Comparison of ENCODE assay signal across 13 cellular contexts in the genomic region with DNA sequence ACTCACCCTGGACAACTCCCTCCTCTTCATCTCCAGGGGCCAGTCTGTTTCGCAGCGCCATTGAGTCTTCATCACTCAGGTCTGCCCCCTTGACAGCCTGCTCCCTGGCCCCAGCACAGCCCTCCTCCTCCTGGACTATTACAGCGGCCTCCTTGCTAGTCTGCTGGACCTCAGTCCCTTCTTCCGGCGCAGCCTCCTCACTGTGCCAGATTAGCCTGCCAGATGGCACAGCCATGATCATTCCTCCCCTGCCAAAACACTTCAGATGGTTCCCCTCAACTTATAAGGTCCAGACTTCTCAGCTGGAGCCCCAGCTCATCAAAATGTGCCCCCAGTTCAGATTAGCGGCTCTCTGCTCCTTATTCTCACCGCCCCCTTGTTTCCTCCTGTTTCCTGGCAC. TPM values are rescaled to one million over a fixed set of nuclear protein-coding genes. Genes with fewer than 3 reads are reported as not detected.
DNase-seq lines count a peak whose midpoint lies in the region; ATAC-seq and TF ChIP-seq lines count a peak whose summit lies in the region.
"Had no signal": no experiment of that assay in that cellular context is flagged by ENCODE, and none has a peak within 500 bp of the region (broad histone marks: within the 10 kb centered on the region; RNA-seq: fewer than 3 reads in every experiment).

No MANE protein-coding gene starts in this region.

- no peak overlapping the region for H3K4me3 ChIP-seq in CD4-positive, CD25-positive, alpha-beta regulatory T cell (ENCODE audit: low read depth, low read length)
- H3K4me3 ChIP-seq in MG63, result no peak overlapping the region

- H3K4me1 ChIP-seq in CD4-positive, CD25-positive, alpha-beta regulatory T cell (ENCODE audit: control insufficient read depth, insufficient read depth, low read length, poor library complexity, severe bottlenecking), result peaks cover 6% of the 10 kb centered on the region

- H3K27me3 ChIP-seq in CD4-positive, CD25-positive, alpha-beta regulatory T cell (ENCODE audit: control insufficient read depth, insufficient read depth, low read length), result peaks cover 7% of the 10 kb centered on the region
- no peaks in the 10 kb centered on the region for H3K27me3 ChIP-seq in MG63

- H3K4me3 Mint-ChIP-seq in CD4-positive, CD25-positive, alpha-beta regulatory T cell, result peak overlapping the region in 1 of 4 donors; percentile 13
- peak overlapping the region in 5 of 10 donors; percentile 11 to 60 (median 34) for H3K4me3 Mint-ChIP-seq in naive thymus-derived CD8-positive, alpha-beta T cell
- no peak overlapping the region for H3K4me3 Mint-ChIP-seq in HFFc6

- no peaks in the 10 kb centered on the region for H3K36me3 Mint-ChIP-seq in CD4-positive, CD25-positive, alpha-beta regulatory T cell
- peaks cover 0 to 17% (median 0%) of the 10 kb centered on the region in 3 donors for H3K36me3 Mint-ChIP-seq in naive thymus-derived CD8-positive, alpha-beta T cell
- peaks cover 5% of the 10 kb centered on the region; the same call in 1 of the 2 replicates for H3K36me3 Mint-ChIP-seq in HFFc6 (ENCODE audit: low read depth)

- H3K4me1 Mint-ChIP-seq in CD4-positive, CD25-positive, alpha-beta regulatory T cell, result peaks cover 0 to 19% (median 7%) of the 10 kb centered on the region in 4 donors
- peaks cover 21 to 23% (median 22%) of the 10 kb centered on the region in 4 donors for H3K4me1 Mint-ChIP-seq in naive thymus-derived CD8-positive, alpha-beta T cell
- peaks cover 30% of the 10 kb centered on the region for H3K4me1 Mint-ChIP-seq in HFFc6 (ENCODE audit: low read depth)

- no peak overlapping the region for H3K27ac ChIP-seq in CD4-positive, CD25-positive, alpha-beta regulatory T cell (ENCODE audit: insufficient read depth, low read length, poor library complexity, severe bottlenecking)
- H3K27ac ChIP-seq in cingulate gyrus (ENCODE audit: low read depth, low read length), result peak overlapping the region; percentile 49
- H3K27ac ChIP-seq: C4-2B, KMS-11 had no signal

- peaks cover 21% of the 10 kb centered on the region for H3K27me3 Mint-ChIP-seq in CD4-positive, CD25-positive, alpha-beta regulatory T cell
- peaks cover 0 to 12% (median 6%) of the 10 kb centered on the region in 5 donors for H3K27me3 Mint-ChIP-seq in naive thymus-derived CD8-positive, alpha-beta T cell
- peaks cover 2% of the 10 kb centered on the region for H3K27me3 Mint-ChIP-seq in HFFc6 (ENCODE audit: insufficient read depth)

- peaks cover 20% of the 10 kb centered on the region for H3K36me3 ChIP-seq in CD4-positive, CD25-positive, alpha-beta regulatory T cell (ENCODE audit: control insufficient read depth, insufficient read depth, low read length)
- peaks cover 29% of the 10 kb centered on the region for H3K36me3 ChIP-seq in MG63

- no peaks in the 10 kb centered on the region for H3K9me3 ChIP-seq in CD4-positive, CD25-positive, alpha-beta regulatory T cell (ENCODE audit: control insufficient read depth in 2 of 2, low read length in 2 of 2)
- no peaks in the 10 kb centered on the region for H3K9me3 ChIP-seq in MG63

- no peaks in the 10 kb centered on the region for H3K9me3 Mint-ChIP-seq in CD4-positive, CD25-positive, alpha-beta regulatory T cell
- no peaks in the 10 kb centered on the region for H3K9me3 Mint-ChIP-seq in naive thymus-derived CD8-positive, alpha-beta T cell
- no peaks in the 10 kb centered on the region for H3K9me3 Mint-ChIP-seq in HFFc6

- POLR2A ChIA-PET in naive thymus-derived CD8-positive, alpha-beta T cell (lab: Charles Lee), result no interaction called here

- no peak for ATAC-seq in CD4-positive, CD25-positive, alpha-beta regulatory T cell (ENCODE audit: low read depth in 2 of 2)
- ATAC-seq in naive thymus-derived CD8-positive, alpha-beta T cell, result no peak

- peak overlapping the region; percentile 31 to 82 (median 68) for H3K27ac Mint-ChIP-seq in CD4-positive, CD25-positive, alpha-beta regulatory T cell
- peak overlapping the region in 8 of 10 donors; percentile 3 to 95 (median 64) for H3K27ac Mint-ChIP-seq in naive thymus-derived CD8-positive, alpha-beta T cell
- no peak overlapping the region for H3K27ac Mint-ChIP-seq in HFFc6

- no peak for DNase-seq in CD4-positive, CD25-positive, alpha-beta regulatory T cell
- DNase-seq in MG63, result peak; percentile 77
- DNase-seq in naive thymus-derived CD8-positive, alpha-beta T cell, result no peak
- DNase-seq in HFFc6, result no peak
- DNase-seq in DMS153 (lab: John Stamatoyannopoulos, UW), result no peak
- no peak for DNase-seq in DMS114 treated with DMSO at 0.1 percent for 48 hours (lab: John Stamatoyannopoulos, UW; ENCODE audit: unreplicated experiment)
- no peak for DNase-seq in NCI-H1930 (lab: John Stamatoyannopoulos, UW)
- DNase-seq: GF-D8, NCI-H2029, SW 1271 had no signal

- no peak for TF ChIP-seq CTCF in HFFc6 (IDR thresholded peaks at IDR 0.05)

RNA-seq across cellular contexts. Expression of a gene that starts 7.0 kb away (rescaled TPM):
- total RNA-seq in CD4-positive, CD25-positive, alpha-beta regulatory T cell, result 2.5 TPM
- under 1 TPM; 0.02 to 0.24 (median 0.11) TPM for polyA plus RNA-seq in CD4-positive, CD25-positive, alpha-beta regulatory T cell
- total RNA-seq in MG63 (2014; rRNA removed; shearing (Covaris generic); ENCODE audit: low replicate concordance), result 0.76 and 1.2 TPM in 2 replicates
- total RNA-seq in naive thymus-derived CD8-positive, alpha-beta T cell, result 1 to 10 TPM; 5.4 to 6.8 TPM
- under 1 TPM; 0.20 to 0.94 (median 0.30) TPM for polyA plus RNA-seq in naive thymus-derived CD8-positive, alpha-beta T cell
- 1 to 10 TPM; 1.2 to 1.7 (median 1.4) TPM for total RNA-seq in HFFc6 (2021; fragmentation: NEBNext Ultra II Directional; extraction: Animal tissue kit (Norgen Biotek cat#: 25700))

RNA-seq across cellular contexts. Expression of a gene that starts 28.7 kb away (rescaled TPM):
- total RNA-seq in CD4-positive, CD25-positive, alpha-beta regulatory T cell, result 117 TPM
- 100 to 1,000 TPM; 156 to 173 (median 170) TPM for polyA plus RNA-seq in CD4-positive, CD25-positive, alpha-beta regulatory T cell
- total RNA-seq in MG63 (2014; rRNA removed; shearing (Covaris generic); ENCODE audit: low replicate concordance), result 751 and 778 TPM in 2 replicates
- total RNA-seq in naive thymus-derived CD8-positive, alpha-beta T cell, result 100 to 1,000 TPM; 205 to 211 TPM
- 100 to 1,000 TPM; 117 to 154 (median 127) TPM for polyA plus RNA-seq in naive thymus-derived CD8-positive, alpha-beta T cell
- 100 to 1,000 TPM; 165 to 194 (median 176) TPM for total RNA-seq in HFFc6 (2021; fragmentation: NEBNext Ultra II Directional; extraction: Animal tissue kit (Norgen Biotek cat#: 25700))

RNA-seq across cellular contexts. Expression of a gene that starts 40.6 kb away (rescaled TPM):
- 0.74 TPM for total RNA-seq in CD4-positive, CD25-positive, alpha-beta regulatory T cell
- 1 to 10 TPM in 1 of 4 donors, under 1 TPM in 3; 0.14 to 1.0 (median 0.38) TPM for polyA plus RNA-seq in CD4-positive, CD25-positive, alpha-beta regulatory T cell
- 38.5 and 67.0 TPM in 2 replicates for total RNA-seq in MG63 (2014; rRNA removed; shearing (Covaris generic); ENCODE audit: low replicate concordance)
- under 1 TPM in 1 of 2 experiments, not detected in 1; 0.31 TPM for total RNA-seq in naive thymus-derived CD8-positive, alpha-beta T cell
- under 1 TPM in 1 of 3 donors, not detected in 2; 0.89 TPM for polyA plus RNA-seq in naive thymus-derived CD8-positive, alpha-beta T cell
- total RNA-seq in HFFc6 (2021; fragmentation: NEBNext Ultra II Directional; extraction: Animal tissue kit (Norgen Biotek cat#: 25700)), result 10 to 100 TPM; 17.0 to 33.1 (median 30.4) TPM

Comparison
In these comparisons a context has a peak if more than half of its experiments do, and no peak if none do; other contexts are left out.
1. RNA of a gene that starts 40.6 kb away (total RNA-seq): 38.5 to 67.0 TPM in MG63 and 17.0 to 33.1 TPM in HFFc6; 0.74 TPM in CD4-positive, CD25-positive, alpha-beta regulatory T cell (single experiment) and 0.31 TPM in naive thymus-derived CD8-positive, alpha-beta T cell; every median in the first group is over 10 times any median in the second.